Comparison of ENCODE assay signal across 14 cellular contexts in genomic region chr3:126056681-126057546, GRCh38. TPM values are rescaled to one million over a fixed set of nuclear protein-coding genes. Genes with fewer than 3 reads are reported as not detected.
DNase-seq lines count a peak whose midpoint lies in the region; ATAC-seq and TF ChIP-seq lines count a peak whose summit lies in the region.
"Had no signal": no experiment of that assay in that cellular context is flagged by ENCODE, and none has a peak within 500 bp of the region (broad histone marks: within the 10 kb centered on the region; RNA-seq: fewer than 3 reads in every experiment).

No MANE protein-coding gene starts in this region.

- CTCF ChIA-PET in SK-N-SH (lab: Yijun Ruan, JAX), result no interaction called here
- CTCF ChIA-PET in activated CD4-positive, alpha-beta T cell treated with anti-CD3 and anti-CD28 coated beads for 36 hours (lab: Charles Lee), result no interaction called here

- H3K9me2 ChIP-seq in SK-N-SH, result no peaks in the 10 kb centered on the region

- H3K27me3 Mint-ChIP-seq in activated CD4-positive, alpha-beta T cell treated with anti-CD3 and anti-CD28 coated beads for 36 hours, result no peaks in the 10 kb centered on the region
- H3K27me3 Mint-ChIP-seq: activated naive CD8-positive, alpha-beta T cell treated with anti-CD3 and anti-CD28 coated beads for 36 hours had no signal

- H3F3A ChIP-seq in SK-N-SH (replicated peaks; ENCODE audit: insufficient read depth), result no peaks in the 10 kb centered on the region

- H3K9ac ChIP-seq in SK-N-SH, result no peak overlapping the region
- H3K9ac ChIP-seq: KMS-11, neural progenitor cell had no signal

- 76% methylated on average over 6 of the region's 15 CpGs for WGBS in SK-N-SH (ENCODE audit: low lambda C conversion rate)

- H3K27me3 ChIP-seq in SK-N-SH (ENCODE audit: insufficient read depth), result no peaks in the 10 kb centered on the region
- H3K27me3 ChIP-seq in upper lobe of right lung, result no peaks in the 10 kb centered on the region
- H3K27me3 ChIP-seq: neural progenitor cell had no signal

- intact Hi-C loops in upper lobe of right lung (cut with DNase I), result no loop called here
- intact Hi-C loops in activated CD4-positive, alpha-beta T cell treated with anti-CD3 and anti-CD28 coated beads for 36 hours (cut with DNase I, micrococcal nuclease), result no loop called here

- H3K4me3 ChIP-seq in SK-N-SH (ENCODE audit: low read depth in 2 of 2, low read length in 1 of 2) (no peak overlapping the region), upper lobe of right lung (no peak overlapping the region)
- H3K4me3 ChIP-seq: neural progenitor cell had no signal

- TF ChIP-seq EP300 in SK-N-SH (IDR thresholded peaks at IDR 0.05; ENCODE audit: borderline replicate concordance in 1 of 2, low read depth in 1 of 2, low read length in 1 of 2), result no peak

- no peaks in the 10 kb centered on the region for H3K9me3 Mint-ChIP-seq in activated CD4-positive, alpha-beta T cell treated with anti-CD3 and anti-CD28 coated beads for 36 hours (ENCODE audit: low read depth)
- H3K9me3 Mint-ChIP-seq: activated naive CD8-positive, alpha-beta T cell treated with anti-CD3 and anti-CD28 coated beads for 36 hours; neural progenitor cell had no signal

- TF ChIP-seq CTCF in SK-N-SH (IDR thresholded peaks at IDR 0.05) (no peak), upper lobe of right lung (IDR thresholded peaks at IDR 0.05) (no peak)

- H2AFZ ChIP-seq in SK-N-SH (ENCODE audit: low read depth), result no peak overlapping the region
- H2AFZ ChIP-seq: neural progenitor cell had no signal

- H3K27ac Mint-ChIP-seq in activated CD4-positive, alpha-beta T cell treated with anti-CD3 and anti-CD28 coated beads for 36 hours, result no peak overlapping the region
- H3K27ac Mint-ChIP-seq: activated naive CD8-positive, alpha-beta T cell treated with anti-CD3 and anti-CD28 coated beads for 36 hours; neural progenitor cell had no signal

- H3K36me3 ChIP-seq in SK-N-SH (replicated peaks in 1 of 2; ENCODE audit: control insufficient read depth in 1 of 2, insufficient read depth in 2 of 2, low read length in 1 of 2), result no peaks in the 10 kb centered on the region
- no peaks in the 10 kb centered on the region for H3K36me3 ChIP-seq in upper lobe of right lung
- H3K36me3 ChIP-seq: neural progenitor cell had no signal

- no peaks in the 10 kb centered on the region for H3K36me3 Mint-ChIP-seq in activated CD4-positive, alpha-beta T cell treated with anti-CD3 and anti-CD28 coated beads for 36 hours (ENCODE audit: low read depth)

- H3K9me3 ChIP-seq in SK-N-SH (no peaks in the 10 kb centered on the region), upper lobe of right lung (no peaks in the 10 kb centered on the region)

- peaks cover 0 to 8% of the 10 kb centered on the region in 2 experiments; a peak in 1 of 4 replicates for H3K4me1 ChIP-seq in SK-N-SH (ENCODE audit: control insufficient read depth in 1 of 2, insufficient read depth in 2 of 2, low read depth in 1 of 2, low read length in 1 of 2)
- no peaks in the 10 kb centered on the region for H3K4me1 ChIP-seq in upper lobe of right lung

- no peak for ATAC-seq in SK-N-SH treated with all-trans-retinoic acid at 6 μM for 48 hours
- peak; percentile 11 for ATAC-seq in upper lobe of right lung
- no peak for ATAC-seq in activated CD4-positive, alpha-beta T cell treated with anti-CD3 and anti-CD28 coated beads for 36 hours

- no peak for TF ChIP-seq RAD21 in SK-N-SH (IDR thresholded peaks at IDR 0.05; ENCODE audit: low read length)

- no peak overlapping the region for H3K4me3 Mint-ChIP-seq in activated CD4-positive, alpha-beta T cell treated with anti-CD3 and anti-CD28 coated beads for 36 hours
- H3K4me3 Mint-ChIP-seq: activated naive CD8-positive, alpha-beta T cell treated with anti-CD3 and anti-CD28 coated beads for 36 hours; neural progenitor cell had no signal

- no peak overlapping the region for H3K27ac ChIP-seq in SK-N-SH (ENCODE audit: low read depth in 2 of 2, low read length in 1 of 2)
- H3K27ac ChIP-seq in upper lobe of right lung, result no peak overlapping the region
- H3K27ac ChIP-seq: KMS-11, neural progenitor cell had no signal

- H3K4me1 Mint-ChIP-seq in activated CD4-positive, alpha-beta T cell treated with anti-CD3 and anti-CD28 coated beads for 36 hours, result peaks cover 25% of the 10 kb centered on the region

- H3K79me2 ChIP-seq in SK-N-SH (ENCODE audit: insufficient read depth), result no peaks in the 10 kb centered on the region

- POLR2A ChIA-PET in SK-N-SH (lab: Yijun Ruan, JAX), result no interaction called here
- POLR2A ChIA-PET in activated CD4-positive, alpha-beta T cell treated with anti-CD3 and anti-CD28 coated beads for 36 hours (lab: Charles Lee), result interaction anchor here (0.5 kb wide), 1 partner anchor 218 kb away, joined by 3 read pairs; no protein-coding TSS in a partner anchor

- no peak overlapping the region for H3K4me2 ChIP-seq in SK-N-SH
- H3K4me2 ChIP-seq: KMS-11, neural progenitor cell had no signal

- no peaks in the 10 kb centered on the region for H4K20me1 ChIP-seq in SK-N-SH (ENCODE audit: insufficient read depth)

- DNase-seq in SK-N-SH (peak; percentile 3), ecto neural progenitor cell (ENCODE audit: low spot score) (peak; percentile 42), lung microvascular endothelial cell (ENCODE audit: low read depth in 2 of 2) (peak; percentile 37 to 54), upper lobe of right lung (peak; percentile 61), DMS 273 treated with DMSO at 0.1 percent for 48 hours (lab: John Stamatoyannopoulos, UW) (no peak)
- no peak for DNase-seq in activated CD4-positive, alpha-beta T cell treated with anti-CD3 and anti-CD28 coated beads for 36 hours
- no peak for DNase-seq in activated CD8-positive, alpha-beta memory T cell treated with anti-CD3 and anti-CD28 coated beads for 24 hours
- DNase-seq: activated CD4-positive, alpha-beta T cell treated with anti-CD3 and anti-CD28 coated beads, Interleukin-2, amount 50 U/mL, for 4 hours; activated naive CD8-positive, alpha-beta T cell treated with anti-CD3 and anti-CD28 coated beads for 36 hours; DMS153; NCI-H510A treated with DMSO at 0.1 percent for 48 hours had no signal

TF ChIP-seq in SK-N-SH, 30 proteins besides CTCF, POLR2A, EP300 and RAD21 (continues in another document):
- TF ChIP-seq SIN3A (IDR thresholded peaks at IDR 0.05; ENCODE audit: borderline replicate concordance, low read depth, low read length) (no peak), MEF2A (IDR thresholded peaks at IDR 0.05; ENCODE audit: borderline replicate concordance, low read depth) (no peak), FOXM1 (IDR thresholded peaks at IDR 0.05; ENCODE audit: low read depth) (no peak), NRF1 (IDR thresholded peaks at IDR 0.05; ENCODE audit: low read depth, low read length) (no peak), CHD2 (IDR thresholded peaks at IDR 0.05; ENCODE audit: low read length, partially characterized antibody) (no peak), USF2 (IDR thresholded peaks at IDR 0.05; ENCODE audit: borderline replicate concordance, low read depth, low read length) (no peak), FOXJ3 (CRISPR knock-in tag; IDR thresholded peaks at IDR 0.05) (no peak), RCOR1 (IDR thresholded peaks at IDR 0.05; ENCODE audit: low read length) (no peak), TCF12 (IDR thresholded peaks at IDR 0.05) (no peak), GABPA (IDR thresholded peaks at IDR 0.05; ENCODE audit: low read depth) (no peak), RFX5 (IDR thresholded peaks at IDR 0.05; ENCODE audit: low read length) (no peak)

TF ChIP-seq in SK-N-SH treated with all-trans-retinoic acid at 6 μM for 48 hours, 23 proteins besides CTCF, POLR2A, EP300 and RAD21 (continues in another document):
- TF ChIP-seq TCF4 (CRISPR knock-in tag; IDR thresholded peaks at IDR 0.05; ENCODE audit: borderline replicate concordance) (no peak), ESRRG (CRISPR knock-in tag; IDR thresholded peaks at IDR 0.05) (no peak), PATZ1 (CRISPR knock-in tag; IDR thresholded peaks at IDR 0.05; ENCODE audit: borderline replicate concordance) (no peak), CSRNP3 (CRISPR knock-in tag; IDR thresholded peaks at IDR 0.05) (no peak), SNAI2 (CRISPR knock-in tag; IDR thresholded peaks at IDR 0.05) (no peak), GLIS3 (CRISPR knock-in tag; IDR thresholded peaks at IDR 0.05) (no peak)

RNA-seq across cellular contexts. Expression of gene SLC41A3, which starts 27.0 kb away (rescaled TPM):
- 53.4 and 58.4 TPM in 2 replicates for polyA plus RNA-seq in SK-N-SH (2012; rRNA removed)
- 29.9 and 39.4 TPM in 2 replicates for polyA plus RNA-seq in SK-N-SH (2012; cell fraction: cytosol; rRNA removed)
- 72.6 and 102 TPM in 2 replicates for polyA plus RNA-seq in SK-N-SH (2012; cell fraction: nucleus; rRNA removed)
- total RNA-seq in lung microvascular endothelial cell (66.5 and 123 TPM in 2 replicates), upper lobe of right lung (30.8 TPM)
- 10 to 100 TPM; 23.1 to 26.6 TPM for total RNA-seq in activated CD4-positive, alpha-beta T cell treated with anti-CD3 and anti-CD28 coated beads for 36 hours

Comparison
In these comparisons a context has a peak if more than half of its experiments do, and no peak if none do; other contexts are left out.
1. DNase-seq: peak in SK-N-SH (single experiment), ecto neural progenitor cell (single experiment), lung microvascular endothelial cell (2 of 2) and upper lobe of right lung (single experiment); none in activated CD4-positive, alpha-beta T cell treated with anti-CD3 and anti-CD28 coated beads for 36 hours (single experiment), DMS 273 treated with DMSO at 0.1 percent for 48 hours (single experiment) and activated CD8-positive, alpha-beta memory T cell treated with anti-CD3 and anti-CD28 coated beads for 24 hours (single experiment).